Comparison of ENCODE assay signal across 8 cellular contexts in genomic region chrX:47482512-47483309, GRCh38. TPM values are rescaled to one million over a fixed set of nuclear protein-coding genes. Genes with fewer than 3 reads are reported as not detected.
DNase-seq lines count a peak whose midpoint lies in the region; ATAC-seq, FAIRE-seq and TF ChIP-seq lines count a peak whose summit lies in the region.

Gene ZNF41 (minus strand): TSS chrX:47483222. CDS start chrX:47467481, 15,741 bp downstream.

- POLR2A ChIA-PET in AG04449 (lab: Yijun Ruan, JAX), result interaction anchor here (1.0 kb wide), 1 partner anchor 19 kb away, joined by 3 read pairs; no protein-coding TSS in a partner anchor

- intact Hi-C loops in spleen (cut with DNase I; ENCODE audit: low total_unique reads), result no loop called here

- WGBS in spleen, 5 donors, result 0 to 38% (median 3%) methylated on average over 7 to 77 of the region's 77 CpGs

- TF ChIP-seq CTCF in AG04449 (IDR thresholded peaks at IDR 0.05; ENCODE audit: insufficient read depth, low read length, missing control alignments) (no peak), WI38 (IDR thresholded peaks at IDR 0.05; ENCODE audit: low read depth, low read length) (no peak), bronchial epithelial cell (IDR thresholded peaks at IDR 0.05; ENCODE audit: insufficient read depth, low read length, severe bottlenecking) (no peak), spleen (IDR thresholded peaks at IDR 0.05 in 8 of 11, conservative IDR thresholded peaks at IDR 0.05 in 3 of 11) (peak in 1 of 11 experiments; percentile 8)

- CTCF ChIA-PET in AG04449 (lab: Yijun Ruan, JAX), result no interaction called here

- H3K4me3 ChIP-seq in AG04449 (ENCODE audit: low read depth, low read length), result peak within 1 kb of the TSS; percentile 66
- H3K4me3 ChIP-seq in WI38 (ENCODE audit: low read depth, low read length), result peak within 1 kb of the TSS; percentile 67
- peak within 1 kb of the TSS; percentile 64 for H3K4me3 ChIP-seq in bronchial epithelial cell (ENCODE audit: low read depth, low read length)
- peak within 1 kb of the TSS; percentile 39 to 81 (median 63) for H3K4me3 ChIP-seq in spleen

- no peaks in the 10 kb centered on the region for H3K36me3 ChIP-seq in bronchial epithelial cell (ENCODE audit: control insufficient read depth, insufficient read depth, low read length)
- no peaks in the 10 kb centered on the region for H3K36me3 ChIP-seq in spleen

- H3K27ac ChIP-seq in spleen, result peak within 1 kb of the TSS; percentile 90 to 97 (median 96)

- H3K4me1 ChIP-seq in spleen, result peaks cover 0 to 52% (median 22%) of the 10 kb centered on the region in 6 donors

- in situ Hi-C loops in GM18951 (cut with MboI; ENCODE audit: low sequenced_read_pairs, unreplicated experiment), result no loop called here

- peak; percentile 86 for ATAC-seq in HG03175 (IDR thresholded peaks at IDR 0.05; ENCODE audit: unreplicated experiment)

- TF ChIP-seq POLR2A in GM18951 (IDR thresholded peaks at IDR 0.05; ENCODE audit: extremely low read depth, insufficient read depth, insufficient read length) (peak; percentile 57), spleen (IDR thresholded peaks at IDR 0.05) (no peak)

- H3K27me3 ChIP-seq in bronchial epithelial cell (ENCODE audit: control insufficient read depth, insufficient read depth, low read length) (no peaks in the 10 kb centered on the region), spleen (replicated peaks in 1 of 7) (no peaks in the 10 kb centered on the region)

- no peaks in the 10 kb centered on the region for H3K9me3 ChIP-seq in spleen

- DNase-seq in AG04449 (ENCODE audit: low read depth, low spot score) (no peak), NCI-H2227 (lab: John Stamatoyannopoulos, UW; ENCODE audit: unreplicated experiment) (peak; percentile 96), bronchial epithelial cell (ENCODE audit: low read depth) (peak; percentile 72), inferior parietal cortex (ENCODE audit: extremely low spot score) (peak; percentile 78), spleen (peak; percentile 94)

- FAIRE-seq in bronchial epithelial cell (lab: Jason Lieb, UNC), result no peak

RNA-seq across cellular contexts. Expression of gene ZNF41, which starts in this region (rescaled TPM):
- total RNA-seq in bronchial epithelial cell, result 2.3 and 2.4 TPM in 2 replicates
- total RNA-seq in spleen, result 10 to 100 TPM; 10.6 to 17.0 (median 13.5) TPM
- 1 to 10 TPM; 2.4 to 3.6 (median 3.2) TPM for polyA plus RNA-seq in spleen
